ENCODE assay signal across 19 cellular contexts in the genomic region with DNA sequence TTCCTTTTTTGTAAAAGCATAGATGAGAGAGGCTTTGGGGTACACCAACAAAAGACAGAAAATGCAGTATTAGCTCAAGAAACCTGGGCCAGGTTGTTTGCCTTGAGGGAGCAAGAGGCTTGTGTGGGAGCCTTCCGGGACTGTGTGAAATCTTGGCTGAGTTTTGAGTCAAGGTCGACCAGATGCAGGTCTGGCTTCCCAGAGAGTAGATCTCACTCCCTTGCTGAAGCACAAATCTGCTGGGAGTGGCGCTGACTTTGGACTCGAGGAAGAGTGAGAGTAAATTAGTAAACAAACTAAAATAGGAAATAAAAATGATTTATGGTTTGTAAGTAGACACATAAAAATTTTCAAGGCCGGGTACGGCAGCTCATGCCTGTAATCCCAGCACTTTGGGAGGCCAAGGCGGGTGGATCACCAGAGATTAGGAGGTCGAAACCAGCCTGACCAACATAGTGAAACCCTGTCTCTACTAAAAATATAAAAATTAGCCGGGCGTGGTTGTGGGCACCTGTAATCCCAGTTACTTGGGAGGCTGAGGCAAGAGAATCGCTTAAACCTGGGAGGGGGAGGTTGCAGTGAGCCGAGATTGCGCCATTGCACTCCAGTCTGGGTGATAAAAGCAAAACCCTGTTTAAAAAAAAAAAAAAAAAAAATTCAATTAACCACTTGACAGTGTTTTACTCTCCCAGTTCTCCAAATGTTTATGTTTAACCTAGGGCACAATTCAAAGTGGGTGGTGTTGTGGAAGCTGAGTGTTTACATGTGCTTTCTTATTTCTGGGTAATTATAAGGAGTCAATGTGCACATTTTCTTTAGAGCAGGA.
"Had no signal": no experiment of that assay in that cellular context is flagged by ENCODE, and none has a peak within 500 bp of the region (broad histone marks: within the 10 kb centered on the region; RNA-seq: fewer than 3 reads in every experiment).

No MANE protein-coding gene starts in this region.

- H3K9me3 ChIP-seq: esophagus squamous epithelium, stomach, uterus had no signal

- H3K4me1 ChIP-seq: esophagus squamous epithelium, neural progenitor cell, stomach, uterus had no signal

- H3K27me3 ChIP-seq: esophagus squamous epithelium, neural progenitor cell, stomach, uterus had no signal

- ATAC-seq: activated CD8-positive, alpha-beta T cell treated with anti-CD3 and anti-CD28 coated beads for 36 hours; activated T-cell treated with anti-CD3 and anti-CD28 coated beads, Interleukin-2, amount 50 U/mL, for 4 hours; T-helper 17 cell; WTC11 had no signal

- DNase-seq: activated CD4-positive, alpha-beta T cell treated with anti-CD3 and anti-CD28 coated beads for 48 hours; activated CD8-positive, alpha-beta T cell treated with anti-CD3 and anti-CD28 coated beads for 36 hours; activated effector memory CD4-positive, alpha-beta T cell treated with anti-CD3 and anti-CD28 coated beads, Interleukin-2, amount 50 U/mL, for 16 hours; activated T-cell treated with anti-CD3 and anti-CD28 coated beads, Interleukin-2, amount 50 U/mL, for 4 hours; caudate nucleus; effector CD4-positive, alpha-beta T cell; esophagus squamous epithelium; kidney glomerular epithelial cell; naive B cell; stimulated activated CD4-positive, alpha-beta T cell treated with anti-CD3 and anti-CD28 coated beads, Interleukin-12 subunit alpha, Interleukin-12 subunit beta, amount 100 ng/mL, for 4 hours; stimulated activated CD4-positive, alpha-beta T cell treated with anti-CD3 and anti-CD28 coated beads, Interleukin-2, amount 100 ng/mL, for 24 hours; stomach; T-helper 17 cell had no signal

- H3K36me3 ChIP-seq: esophagus squamous epithelium, neural progenitor cell, stomach, uterus had no signal

- H3K27ac ChIP-seq: coronary artery, esophagus squamous epithelium, neural progenitor cell, stomach, uterus had no signal

- FAIRE-seq: endothelial cell of umbilical vein, TTC549 had no signal

- H3K4me3 ChIP-seq: coronary artery, esophagus squamous epithelium, neural progenitor cell, stomach, uterus had no signal
